14 cellular contexts compared by ENCODE assay signal in genomic region chr11:86421976-86422770, GRCh38.
"Had no signal": no experiment of that assay in that cellular context is flagged by ENCODE, and none has a peak within 500 bp of the region (broad histone marks: within the 10 kb centered on the region; RNA-seq: fewer than 3 reads in every experiment).

No MANE protein-coding gene starts in this region.

- H3K4me3 ChIP-seq: hepatocyte, left ventricle myocardium inferior, neural progenitor cell, right atrium auricular region, skin epidermis, transverse colon had no signal

- H3K27ac Mint-ChIP-seq: activated naive CD8-positive, alpha-beta T cell treated with anti-CD3 and anti-CD28 coated beads, Interleukin-2, amount 50 U/mL, for 24 hours; memory B cell; neural progenitor cell; WTC11 had no signal

- H3K9ac ChIP-seq: neural progenitor cell had no signal

- H3K27ac ChIP-seq: hepatocyte, left ventricle myocardium inferior, neural progenitor cell, right atrium auricular region, skin epidermis, transverse colon had no signal

- H3K36me3 Mint-ChIP-seq: memory B cell, WTC11 had no signal

- H2AFZ ChIP-seq: hepatocyte, neural progenitor cell had no signal

- H3K4me1 Mint-ChIP-seq: memory B cell, neural progenitor cell, WTC11 had no signal

- H3K27me3 ChIP-seq: hepatocyte, neural progenitor cell, right atrium auricular region, transverse colon had no signal

- DNase-seq: activated CD4-positive, alpha-beta T cell treated with anti-CD3 and anti-CD28 coated beads for 48 hours; activated naive CD4-positive, alpha-beta T cell treated with Interleukin-2 at 50 U/mL for 16 hours; activated naive CD8-positive, alpha-beta T cell treated with anti-CD3 and anti-CD28 coated beads, Interleukin-2, amount 50 U/mL, for 24 hours; effector CD4-positive, alpha-beta T cell; kidney; left ventricle myocardium inferior; posterior cingulate gyrus; transverse colon had no signal

- H3K27me3 Mint-ChIP-seq: activated naive CD8-positive, alpha-beta T cell treated with anti-CD3 and anti-CD28 coated beads, Interleukin-2, amount 50 U/mL, for 24 hours; memory B cell had no signal

- H3K4me3 Mint-ChIP-seq: activated naive CD8-positive, alpha-beta T cell treated with anti-CD3 and anti-CD28 coated beads, Interleukin-2, amount 50 U/mL, for 24 hours; memory B cell; neural progenitor cell; WTC11 had no signal

- ATAC-seq: activated naive CD8-positive, alpha-beta T cell treated with anti-CD3 and anti-CD28 coated beads, Interleukin-2, amount 50 U/mL, for 24 hours; WTC11 had no signal

- H3K4me2 ChIP-seq: neural progenitor cell had no signal

- H3K4me1 ChIP-seq: left ventricle myocardium inferior, right atrium auricular region, transverse colon had no signal

- H3K79me2 ChIP-seq: hepatocyte had no signal

- H3K36me3 ChIP-seq: left ventricle myocardium inferior, right atrium auricular region, transverse colon had no signal
